1 cellular context compared by ENCODE assay signal in genomic region chr15:22838292-22839042, GRCh38.
TF ChIP-seq lines count a peak whose summit lies in the region.

Gene NIPA2, plus strand, starts transcription at chr15:22838666. Its CDS starts 13,066 bp downstream, at chr15:22851732.

TF ChIP-seq in H1, 55 proteins besides CTCF, POLR2A, EP300 and RAD21 (continued from another document):
- TF ChIP-seq, protein P1, sequence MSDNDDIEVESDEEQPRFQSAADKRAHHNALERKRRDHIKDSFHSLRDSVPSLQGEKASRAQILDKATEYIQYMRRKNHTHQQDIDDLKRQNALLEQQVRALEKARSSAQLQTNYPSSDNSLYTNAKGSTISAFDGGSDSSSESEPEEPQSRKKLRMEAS (IDR thresholded peaks at IDR 0.05): peak; percentile 70
- no peak for TF ChIP-seq EZH2 (IDR thresholded peaks at IDR 0.05; ENCODE audit: low read depth, low read length, severe bottlenecking)
- TF ChIP-seq HDAC6 (IDR thresholded peaks at IDR 0.05; ENCODE audit: low read depth, low read length): no peak
- no peak for TF ChIP-seq POU5F1 (IDR thresholded peaks at IDR 0.05; ENCODE audit: low read depth, low read length)
- TF ChIP-seq TBP (IDR thresholded peaks at IDR 0.05; ENCODE audit: low read depth, low read length): peak; percentile 83
- TF ChIP-seq CEBPB (IDR thresholded peaks at IDR 0.05; ENCODE audit: low read depth, low read length): peak; percentile 81
- no peak for TF ChIP-seq RFX5 (IDR thresholded peaks at IDR 0.05; ENCODE audit: borderline replicate concordance, low read depth, low read length)
- no peak for TF ChIP-seq RNF2 (IDR thresholded peaks at IDR 0.05; ENCODE audit: borderline replicate concordance, low read depth, low read length, missing control alignments, poor library complexity, severe bottlenecking)
- peak; percentile 61 for TF ChIP-seq TAF7 (optimal IDR thresholded peaks at IDR 0.05; ENCODE audit: borderline replicate concordance, low read depth, low read length)
- TF ChIP-seq SP4 (IDR thresholded peaks at IDR 0.05; ENCODE audit: low read length): no peak
- no peak for TF ChIP-seq SIRT6 (IDR thresholded peaks at IDR 0.05; ENCODE audit: low read length)
- TF ChIP-seq CREB1 (IDR thresholded peaks at IDR 0.05): peak; percentile 94
- TF ChIP-seq EGR1 (IDR thresholded peaks at IDR 0.05; ENCODE audit: borderline replicate concordance, low read depth, low read length): no peak
- peak; percentile 92 for TF ChIP-seq NRF1 (IDR thresholded peaks at IDR 0.05; ENCODE audit: low read depth, low read length)
- no peak for TF ChIP-seq FOSL1 (IDR thresholded peaks at IDR 0.05; ENCODE audit: insufficient read depth, low read depth, low read length)
- TF ChIP-seq SIN3A (conservative IDR thresholded peaks at IDR 0.05 in 1 of 2, IDR thresholded peaks at IDR 0.05 in 1 of 2; ENCODE audit: low read depth in 1 of 2, low read length in 2 of 2): peak in 1 of 2 experiments; percentile 51; a peak in 1 of 4 replicates
- TF ChIP-seq YY1 (IDR thresholded peaks at IDR 0.05; ENCODE audit: low read depth, low read length): no peak
- no peak for TF ChIP-seq CHD7 (IDR thresholded peaks at IDR 0.05; ENCODE audit: insufficient replicate concordance, low read length)
- peak; percentile 77 for TF ChIP-seq E2F6 (IDR thresholded peaks at IDR 0.05)
- TF ChIP-seq KDM1A (IDR thresholded peaks at IDR 0.05; ENCODE audit: borderline replicate concordance, low read length): no peak
- TF ChIP-seq KDM4A (IDR thresholded peaks at IDR 0.05; ENCODE audit: low read depth, low read length, severe bottlenecking): peak; percentile 77
- TF ChIP-seq HDAC2 (IDR thresholded peaks at IDR 0.05; ENCODE audit: borderline replicate concordance in 1 of 2, low read depth in 2 of 2, low read length in 2 of 2): peak in 1 of 2 experiments; percentile 52; a peak in 1 of 4 replicates
- no peak for TF ChIP-seq CTBP2 (IDR thresholded peaks at IDR 0.05; ENCODE audit: borderline replicate concordance, insufficient read depth, insufficient read length, low read length)
- peak; percentile 36; the same call in 1 of the 2 replicates for TF ChIP-seq SRF (IDR thresholded peaks at IDR 0.05; ENCODE audit: low read depth, low read length)
- no peak for TF ChIP-seq SAP30 (IDR thresholded peaks at IDR 0.05; ENCODE audit: insufficient read depth, insufficient replicate concordance, low read length)
- TF ChIP-seq SP2 (IDR thresholded peaks at IDR 0.05; ENCODE audit: low read length): no peak
- peak; percentile 88 for TF ChIP-seq POLR2AphosphoS5 (IDR thresholded peaks at IDR 0.05; ENCODE audit: low read depth, low read length)
- no peak for TF ChIP-seq BACH1 (IDR thresholded peaks at IDR 0.05; ENCODE audit: low read length)
- TF ChIP-seq SUZ12 (IDR thresholded peaks at IDR 0.05; ENCODE audit: low read length): no peak
- no peak for TF ChIP-seq SP1 (IDR thresholded peaks at IDR 0.05; ENCODE audit: low read depth, low read length)
- TF ChIP-seq CHD2 (IDR thresholded peaks at IDR 0.05; ENCODE audit: low read length): no peak
- TF ChIP-seq, protein P2, sequence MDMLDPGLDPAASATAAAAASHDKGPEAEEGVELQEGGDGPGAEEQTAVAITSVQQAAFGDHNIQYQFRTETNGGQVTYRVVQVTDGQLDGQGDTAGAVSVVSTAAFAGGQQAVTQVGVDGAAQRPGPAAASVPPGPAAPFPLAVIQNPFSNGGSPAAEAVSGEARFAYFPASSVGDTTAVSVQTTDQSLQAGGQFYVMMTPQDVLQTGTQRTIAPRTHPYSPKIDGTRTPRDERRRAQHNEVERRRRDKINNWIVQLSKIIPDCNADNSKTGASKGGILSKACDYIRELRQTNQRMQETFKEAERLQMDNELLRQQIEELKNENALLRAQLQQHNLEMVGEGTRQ (IDR thresholded peaks at IDR 0.05; ENCODE audit: low read length): no peak
- peak; percentile 93 for TF ChIP-seq PHF8 (conservative IDR thresholded peaks at IDR 0.05; ENCODE audit: low read depth, low read length)
- peak; percentile 84 for TF ChIP-seq TAF1 (IDR thresholded peaks at IDR 0.05; ENCODE audit: low read depth, low read length)
- TF ChIP-seq NANOG (IDR thresholded peaks at IDR 0.05; ENCODE audit: insufficient read depth, low read depth, low read length, poor library complexity, severe bottlenecking): no peak
- no peak for TF ChIP-seq BRCA1 (IDR thresholded peaks at IDR 0.05; ENCODE audit: low read depth, low read length)
- TF ChIP-seq TCF12 (IDR thresholded peaks at IDR 0.05; ENCODE audit: low read depth, low read length): 0 out of 2 replicates have a peak, but pooled peaks have one; percentile 42
- TF ChIP-seq ZNF274 (IDR thresholded peaks at IDR 0.05; ENCODE audit: borderline replicate concordance, extremely low read depth, low read length): no peak
- TF ChIP-seq ATF3 (IDR thresholded peaks at IDR 0.05; ENCODE audit: insufficient read depth, low read depth, low read length): peak; percentile 68
- peak; percentile 83 for TF ChIP-seq RBBP5 (IDR thresholded peaks at IDR 0.05; ENCODE audit: borderline replicate concordance, low read depth, low read length)
- no peak for TF ChIP-seq ATF2 (IDR thresholded peaks at IDR 0.05; ENCODE audit: low read length)
- no peak for TF ChIP-seq RXRA (IDR thresholded peaks at IDR 0.05; ENCODE audit: insufficient read depth, low read depth, low read length)
- TF ChIP-seq MAFK (IDR thresholded peaks at IDR 0.05; ENCODE audit: low read depth, low read length): no peak
- TF ChIP-seq SIX5 (IDR thresholded peaks at IDR 0.05; ENCODE audit: low read depth, low read length): no peak
- no peak for TF ChIP-seq CHD1 (IDR thresholded peaks at IDR 0.05; ENCODE audit: low read depth, low read length)
- TF ChIP-seq JUN (IDR thresholded peaks at IDR 0.05; ENCODE audit: low read depth, low read length): no peak
- no peak for TF ChIP-seq BCL11A (IDR thresholded peaks at IDR 0.05; ENCODE audit: low read depth in 2 of 2, low read length in 2 of 2)
- no peak for TF ChIP-seq TEAD4 (IDR thresholded peaks at IDR 0.05; ENCODE audit: low read depth, low read length)
- TF ChIP-seq GABPA (IDR thresholded peaks at IDR 0.05; ENCODE audit: borderline replicate concordance, insufficient read depth, low read length): no peak
- TF ChIP-seq CBX8 (IDR thresholded peaks at IDR 0.05; ENCODE audit: borderline replicate concordance, low read depth, low read length): no peak
- TF ChIP-seq CBX5 (IDR thresholded peaks at IDR 0.05; ENCODE audit: low read depth, low read length): no peak
- TF ChIP-seq ASH2L (IDR thresholded peaks at IDR 0.05; ENCODE audit: low read length): peak; percentile 99
